21 cellular contexts compared by ENCODE assay signal in the genomic region with DNA sequence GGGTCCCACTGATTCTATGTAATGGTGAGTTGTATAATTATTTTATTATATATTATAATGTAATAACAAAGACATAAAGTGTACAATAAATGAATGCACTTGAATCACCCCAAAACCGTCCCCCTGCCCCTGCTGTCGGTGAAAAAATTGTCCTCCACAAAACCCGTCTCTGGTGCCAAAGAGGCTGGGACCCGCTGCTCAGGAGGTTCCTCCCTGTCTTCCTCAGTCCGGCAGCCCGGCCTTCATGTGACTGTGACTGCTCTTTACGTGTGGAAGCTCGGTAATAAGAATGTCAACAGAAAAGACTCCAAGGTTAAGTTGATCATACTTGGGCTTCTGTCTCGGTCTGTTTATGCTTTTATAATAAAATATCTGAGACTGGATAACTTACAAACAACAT. TPM values are rescaled to one million over a fixed set of nuclear protein-coding genes. Genes with fewer than 3 reads are reported as not detected.
DNase-seq lines count a peak whose midpoint lies in the region; ATAC-seq, FAIRE-seq and TF ChIP-seq lines count a peak whose summit lies in the region.
"Had no signal": no experiment of that assay in that cellular context is flagged by ENCODE, and none has a peak within 500 bp of the region (broad histone marks: within the 10 kb centered on the region; RNA-seq: fewer than 3 reads in every experiment).

No MANE protein-coding gene starts in this region.

- TF ChIP-seq CTCF in D721Med (IDR thresholded peaks at IDR 0.05; ENCODE audit: insufficient read depth, missing control alignments) = no peak
- no peak for TF ChIP-seq CTCF in esophagus muscularis mucosa (IDR thresholded peaks at IDR 0.05)
- TF ChIP-seq CTCF in osteocyte (IDR thresholded peaks at IDR 0.05) = no peak

- H3K9me3 ChIP-seq in esophagus muscularis mucosa = no peaks in the 10 kb centered on the region
- H3K9me3 ChIP-seq: BE2C, BLaER1 had no signal

- no peaks in the 10 kb centered on the region for H3K4me1 Mint-ChIP-seq in osteocyte (ENCODE audit: unreplicated experiment)
- H3K4me1 Mint-ChIP-seq: CD4-positive, alpha-beta memory T cell; CD4-positive, CD25-positive, alpha-beta regulatory T cell; CD8-positive, alpha-beta memory T cell had no signal

- no peak overlapping the region for H3K4me3 ChIP-seq in esophagus muscularis mucosa
- H3K4me3 ChIP-seq: BLaER1 had no signal

- no peaks in the 10 kb centered on the region for H3K4me1 ChIP-seq in esophagus muscularis mucosa
- H3K4me1 ChIP-seq: BE2C, BLaER1 had no signal

- peaks cover 3% of the 10 kb centered on the region for H3K27me3 Mint-ChIP-seq in osteocyte (ENCODE audit: unreplicated experiment)

- no peak for ATAC-seq in GM21367 (IDR thresholded peaks at IDR 0.05; ENCODE audit: unreplicated experiment)

- no peak overlapping the region for H3K27ac Mint-ChIP-seq in osteocyte (ENCODE audit: unreplicated experiment)
- H3K27ac Mint-ChIP-seq: CD14-positive monocyte; CD4-positive, alpha-beta memory T cell; CD4-positive, CD25-positive, alpha-beta regulatory T cell had no signal

- no peak for FAIRE-seq in D721Med (lab: Jason Lieb, UNC)
- FAIRE-seq: A204.1, G401.6, GM12891, GM19239 had no signal

- TF ChIP-seq POLR2A in esophagus muscularis mucosa (IDR thresholded peaks at IDR 0.05; ENCODE audit: low read depth) = no peak

- H3K9me3 Mint-ChIP-seq in osteocyte (ENCODE audit: unreplicated experiment) = no peaks in the 10 kb centered on the region
- H3K9me3 Mint-ChIP-seq: CD8-positive, alpha-beta memory T cell had no signal

- no peaks in the 10 kb centered on the region for H3K27me3 ChIP-seq in esophagus muscularis mucosa
- H3K27me3 ChIP-seq: BE2C, BLaER1 had no signal

- WGBS in esophagus muscularis mucosa = 95% methylated on average over 9 of the region's 9 CpGs

- H3K36me3 ChIP-seq in esophagus muscularis mucosa = peaks cover 0 to 15% (median 3%) of the 10 kb centered on the region in 4 donors
- H3K36me3 ChIP-seq: BE2C had no signal

- H3K36me3 Mint-ChIP-seq in osteocyte (ENCODE audit: unreplicated experiment) = no peaks in the 10 kb centered on the region
- H3K36me3 Mint-ChIP-seq: CD14-positive monocyte; CD4-positive, alpha-beta memory T cell; CD4-positive, CD25-positive, alpha-beta regulatory T cell; CD8-positive, alpha-beta memory T cell had no signal

- TF ChIP-seq EP300 in esophagus muscularis mucosa (IDR thresholded peaks at IDR 0.05) = no peak

- intact Hi-C loops in esophagus muscularis mucosa (cut with DNase I) = no loop called here

- no peak overlapping the region for H3K4me3 Mint-ChIP-seq in osteocyte (ENCODE audit: unreplicated experiment)
- H3K4me3 Mint-ChIP-seq: CD14-positive monocyte; CD4-positive, alpha-beta memory T cell; CD4-positive, CD25-positive, alpha-beta regulatory T cell; CD8-positive, alpha-beta memory T cell had no signal

- peak; percentile 17 for DNase-seq in D721Med (ENCODE audit: insufficient read length, low spot score)
- peak; percentile 64 for DNase-seq in esophagus muscularis mucosa (ENCODE audit: extremely low spot score)
- DNase-seq in osteocyte (ENCODE audit: extremely low spot score, unreplicated experiment) = peak; percentile 54
- no peak for DNase-seq in activated CD4-positive, CD25-positive, alpha-beta regulatory T cell (lab: John Stamatoyannopoulos, UW)
- DNase-seq: ACHN; BE2C; C1 segment of cervical spinal cord; CD4-positive, alpha-beta memory T cell; CD4-positive, CD25-positive, alpha-beta regulatory T cell; CD8-positive, alpha-beta memory T cell; COR-L47; DMS79 treated with DMSO at 0.1 percent for 48 hours; GF-D8 had no signal

- no peak overlapping the region for H3K27ac ChIP-seq in esophagus muscularis mucosa (replicated peaks in 1 of 4)
- H3K27ac ChIP-seq: 22Rv1, BLaER1 had no signal

RNA-seq across cellular contexts. Expression of a gene that starts 32.7 kb away (rescaled TPM):
- 10 to 100 TPM; 17.1 to 18.9 (median 17.3) TPM for total RNA-seq in esophagus muscularis mucosa
- total RNA-seq in osteocyte = 18.6 and 19.2 TPM in 2 replicates

RNA-seq across cellular contexts. Expression of a gene that starts 42.1 kb away (rescaled TPM):
- 10 to 100 TPM; 22.0 to 32.0 (median 25.6) TPM for total RNA-seq in esophagus muscularis mucosa
- 25.4 and 26.2 TPM in 2 replicates for total RNA-seq in osteocyte

Comparison
In these comparisons a context has a peak if more than half of its experiments do, and no peak if none do; other contexts are left out.
1. DNase-seq: peak in D721Med (single experiment), esophagus muscularis mucosa (single experiment) and osteocyte (single experiment); none in activated CD4-positive, CD25-positive, alpha-beta regulatory T cell (0 of 4).